In genomic region chr21:26849428-26850115, GRCh38 we compare ENCODE assay signal across 9 cellular contexts. TPM values are rescaled to one million over a fixed set of nuclear protein-coding genes. Genes with fewer than 3 reads are reported as not detected.
DNase-seq lines count a peak whose midpoint lies in the region; ATAC-seq and TF ChIP-seq lines count a peak whose summit lies in the region.
"Had no signal": no experiment of that assay in that cellular context is flagged by ENCODE, and none has a peak within 500 bp of the region (broad histone marks: within the 10 kb centered on the region; RNA-seq: fewer than 3 reads in every experiment).

No MANE protein-coding gene starts in this region.

- ATAC-seq in HG03159 (IDR thresholded peaks at IDR 0.05; ENCODE audit: unreplicated experiment) = no peak
- ATAC-seq in activated CD8-positive, alpha-beta memory T cell treated with anti-CD3 and anti-CD28 coated beads, Interleukin-2, amount 10 ng/mL, durations not matched to agents 7 days and 5 days = no peak

- H3K36me3 Mint-ChIP-seq in activated CD8-positive, alpha-beta memory T cell treated with anti-CD3 and anti-CD28 coated beads, Interleukin-2, amount 10 ng/mL, durations not matched to agents 7 days and 5 days = no peaks in the 10 kb centered on the region

- H3K27ac Mint-ChIP-seq in activated CD8-positive, alpha-beta memory T cell treated with anti-CD3 and anti-CD28 coated beads, Interleukin-2, amount 10 ng/mL, durations not matched to agents 7 days and 5 days = no peak overlapping the region

- H3K27me3 ChIP-seq in liver (ENCODE audit: control insufficient read depth in 4 of 4, insufficient read depth in 4 of 4, low read length in 3 of 4) = peaks cover 0 to 3% (median 0%) of the 10 kb centered on the region in 4 donors

- no peaks in the 10 kb centered on the region for H3K9me3 ChIP-seq in liver (ENCODE audit: control insufficient read depth in 4 of 4, low read length in 3 of 4)

- H3K4me3 Mint-ChIP-seq in activated CD8-positive, alpha-beta memory T cell treated with anti-CD3 and anti-CD28 coated beads, Interleukin-2, amount 10 ng/mL, durations not matched to agents 7 days and 5 days = no peak overlapping the region

- WGBS in liver = 13% methylated on average over 4 of the region's 4 CpGs

- peaks cover 14% of the 10 kb centered on the region for H3K4me1 Mint-ChIP-seq in activated CD8-positive, alpha-beta memory T cell treated with anti-CD3 and anti-CD28 coated beads, Interleukin-2, amount 10 ng/mL, durations not matched to agents 7 days and 5 days

- peak; percentile 0 for DNase-seq in NCI-H2029 (lab: John Stamatoyannopoulos, UW)
- DNase-seq in NCI-H2029 treated with DMSO at 0.1 percent for 48 hours (lab: John Stamatoyannopoulos, UW) = no peak
- peak; percentile 18 for DNase-seq in NCI-H1092 treated with DMSO at 0.1 percent for 48 hours (lab: John Stamatoyannopoulos, UW)
- peak; percentile 59 for DNase-seq in astrocyte of the cerebellum (ENCODE audit: low read depth)
- no peak for DNase-seq in activated CD8-positive, alpha-beta memory T cell treated with anti-CD3 and anti-CD28 coated beads, Interleukin-2, amount 10 ng/mL, durations not matched to agents 7 days and 5 days
- DNase-seq in GOT3 (lab: John Stamatoyannopoulos, UW) = no peak

- H3K36me3 ChIP-seq in liver (ENCODE audit: control insufficient read depth in 4 of 4, insufficient read depth in 3 of 4, low read depth in 1 of 4, low read length in 3 of 4) = no peaks in the 10 kb centered on the region

- peak overlapping the region in 1 of 2 donors; percentile 62 for H3K9ac ChIP-seq in liver (ENCODE audit: low read depth in 1 of 2, low read length in 2 of 2)

- no peak overlapping the region for H3K27ac ChIP-seq in liver (ENCODE audit: low read depth in 1 of 2, low read length in 2 of 2)
- H3K27ac ChIP-seq: skin epidermis had no signal

- H3K9me3 Mint-ChIP-seq in activated CD8-positive, alpha-beta memory T cell treated with anti-CD3 and anti-CD28 coated beads, Interleukin-2, amount 10 ng/mL, durations not matched to agents 7 days and 5 days (ENCODE audit: low read depth) = no peaks in the 10 kb centered on the region

- CTCF ChIA-PET in activated CD8-positive, alpha-beta memory T cell treated with anti-CD3 and anti-CD28 coated beads, Interleukin-2, amount 10 ng/mL, durations not matched to agents 7 days and 5 days (lab: Charles Lee) = interaction anchor here (1.7 kb wide), 1 partner anchor 851 kb away, joined by 6 read pairs; no protein-coding TSS in a partner anchor

- H3K4me1 ChIP-seq in liver (ENCODE audit: control insufficient read depth in 4 of 4, insufficient read depth in 4 of 4, low read length in 3 of 4) = peaks cover 5 to 26% (median 19%) of the 10 kb centered on the region in 4 donors

- in situ Hi-C loops in astrocyte of the cerebellum (cut with HindIII; ENCODE audit: low sequenced_read_pairs) = loop anchor here (5.0 to 25.0 kb wide), 3 partner anchors 838 to 1888 kb away; no protein-coding TSS in a partner anchor

- TF ChIP-seq CTCF in astrocyte of the cerebellum (IDR thresholded peaks at IDR 0.05; ENCODE audit: low read depth, low read length, missing control alignments) (peak; percentile 33), liver (IDR thresholded peaks at IDR 0.05; ENCODE audit: low read depth, low read length, missing input control) (peak; percentile 59)

- peaks cover 45% of the 10 kb centered on the region for H3K27me3 Mint-ChIP-seq in activated CD8-positive, alpha-beta memory T cell treated with anti-CD3 and anti-CD28 coated beads, Interleukin-2, amount 10 ng/mL, durations not matched to agents 7 days and 5 days

- H3K4me3 ChIP-seq in astrocyte of the cerebellum (ENCODE audit: low read depth, low read length) = no peak overlapping the region
- no peak overlapping the region for H3K4me3 ChIP-seq in liver (ENCODE audit: low read depth in 1 of 3, low read length in 3 of 3)
- H3K4me3 ChIP-seq: skin epidermis had no signal

- peak; percentile 79 to 82 for TF ChIP-seq RAD21 in liver (IDR thresholded peaks at IDR 0.05)

TF ChIP-seq in liver, 16 proteins besides CTCF, POLR2A, EP300 and RAD21:
- TF ChIP-seq JUND (IDR thresholded peaks at IDR 0.05) (no peak), YY1 (IDR thresholded peaks at IDR 0.05) (no peak), TAF1 (conservative IDR thresholded peaks at IDR 0.05) (no peak), SP1 (IDR thresholded peaks at IDR 0.05) (no peak), HNF4G (IDR thresholded peaks at IDR 0.05) (no peak), REST (IDR thresholded peaks at IDR 0.05) (no peak), FOXA1 (IDR thresholded peaks at IDR 0.05) (no peak), GABPA (IDR thresholded peaks at IDR 0.05 in 1 of 2, conservative IDR thresholded peaks at IDR 0.05 in 1 of 2) (no peak), ZBTB33 (IDR thresholded peaks at IDR 0.05) (no peak), NR2F2 (IDR thresholded peaks at IDR 0.05) (no peak), EGR1 (IDR thresholded peaks at IDR 0.05; ENCODE audit: low read depth in 2 of 2) (no peak), FOXA2 (IDR thresholded peaks at IDR 0.05) (no peak), ATF3 (IDR thresholded peaks at IDR 0.05) (no peak), RXRA (IDR thresholded peaks at IDR 0.05) (no peak), MAX (IDR thresholded peaks at IDR 0.05) (no peak), HNF4A (conservative IDR thresholded peaks at IDR 0.05) (no peak)

RNA-seq across cellular contexts. Expression of gene ADAMTS1, which starts 4.4 kb away (rescaled TPM):
- 10 to 100 TPM; 13.4 to 23.1 TPM for total RNA-seq in liver
- 1 to 10 TPM; 3.3 to 8.0 TPM for polyA plus RNA-seq in liver
- 1 to 10 TPM in 1 of 2 experiments, under 1 TPM in 1; 0.89 to 2.0 TPM for total RNA-seq in activated CD8-positive, alpha-beta memory T cell treated with anti-CD3 and anti-CD28 coated beads, Interleukin-2, amount 10 ng/mL, durations not matched to agents 7 days and 5 days

Comparison
In these comparisons a context has a peak if more than half of its experiments do, and no peak if none do; other contexts are left out.
1. DNase-seq: peak in NCI-H2029 (single experiment), NCI-H1092 treated with DMSO at 0.1 percent for 48 hours (single experiment) and astrocyte of the cerebellum (single experiment); none in NCI-H2029 treated with DMSO at 0.1 percent for 48 hours (single experiment), activated CD8-positive, alpha-beta memory T cell treated with anti-CD3 and anti-CD28 coated beads, Interleukin-2, amount 10 ng/mL, durations not matched to agents 7 days and 5 days (single experiment) and GOT3 (single experiment).
2. RNA of gene ADAMTS1, which starts 4.4 kb away (total RNA-seq): 13.4 to 23.1 TPM in liver; 0.89 to 2.0 TPM in activated CD8-positive, alpha-beta memory T cell treated with anti-CD3 and anti-CD28 coated beads, Interleukin-2, amount 10 ng/mL, durations not matched to agents 7 days and 5 days; every median in the first group is over 4 times any median in the second.